ENCODE assay signal across 18 cellular contexts in the genomic region with DNA sequence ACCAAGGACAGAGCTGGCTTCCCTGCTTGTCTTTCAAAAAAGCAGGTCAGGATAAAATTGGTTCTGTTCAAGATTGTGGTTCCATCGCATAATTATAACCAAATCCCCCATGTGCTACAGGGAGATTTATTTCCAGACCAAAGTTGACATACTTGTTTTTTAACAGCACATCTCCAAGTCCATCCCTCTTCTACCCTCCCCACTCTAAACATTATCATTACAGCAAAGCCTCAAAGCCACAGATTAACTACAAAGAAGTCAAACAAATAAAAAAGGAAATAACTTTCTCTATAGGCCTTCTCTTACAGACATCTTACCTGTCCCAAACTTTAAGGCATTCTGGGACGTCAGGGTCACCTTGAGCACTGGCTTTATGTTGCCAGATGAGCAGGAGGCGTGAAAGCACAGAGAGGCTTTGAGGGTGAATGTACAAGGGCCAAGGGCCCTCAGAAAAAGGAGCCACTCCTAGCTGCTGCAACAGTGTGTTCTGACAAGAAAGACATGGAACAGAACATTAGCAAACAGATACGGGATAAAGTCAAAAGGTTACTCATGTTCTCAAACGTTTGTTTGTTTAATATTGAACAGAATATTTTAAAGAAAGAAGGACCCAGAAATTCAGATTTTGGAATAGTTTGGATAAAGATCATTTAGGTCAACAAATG. TPM values are rescaled to one million over a fixed set of nuclear protein-coding genes. Genes with fewer than 3 reads are reported as not detected.
DNase-seq lines count a peak whose midpoint lies in the region; ATAC-seq lines count a peak whose summit lies in the region.
"Had no signal": no experiment of that assay in that cellular context is flagged by ENCODE, and none has a peak within 500 bp of the region (broad histone marks: within the 10 kb centered on the region; RNA-seq: fewer than 3 reads in every experiment).

No MANE protein-coding gene starts in this region.

- peaks cover 41% of the 10 kb centered on the region for H3K4me1 Mint-ChIP-seq in activated T-cell treated with anti-CD3 and anti-CD28 coated beads, Interleukin-2, amount 50 U/mL, for 72 hours (ENCODE audit: low read depth)
- peaks cover 14% of the 10 kb centered on the region for H3K4me1 Mint-ChIP-seq in activated T-cell treated with anti-CD3 and anti-CD28 coated beads, Interleukin-2, amount 50 U/mL, for 4 hours (ENCODE audit: low read depth)
- peaks cover 20 to 35% (median 24%) of the 10 kb centered on the region in 3 donors for H3K4me1 Mint-ChIP-seq in CD8-positive, alpha-beta memory T cell
- H3K4me1 Mint-ChIP-seq in naive thymus-derived CD4-positive, alpha-beta T cell = peaks cover 15 to 42% (median 31%) of the 10 kb centered on the region in 7 donors
- H3K4me1 Mint-ChIP-seq: H9 had no signal

- peaks cover 77% of the 10 kb centered on the region for H3K36me3 ChIP-seq in CD8-positive, alpha-beta memory T cell (ENCODE audit: insufficient read depth, low read length)
- peaks cover 25 to 68% (median 44%) of the 10 kb centered on the region in 3 experiments for H3K36me3 ChIP-seq in naive thymus-derived CD4-positive, alpha-beta T cell (ENCODE audit: control insufficient read depth in 2 of 3, insufficient read depth in 3 of 3, low read length in 3 of 3)
- H3K36me3 ChIP-seq in H7 (replicated peaks; ENCODE audit: control insufficient read depth, insufficient read depth, low read length) = peaks cover 59% of the 10 kb centered on the region

- H3K36me3 Mint-ChIP-seq in activated T-cell treated with anti-CD3 and anti-CD28 coated beads, Interleukin-2, amount 50 U/mL, for 72 hours (ENCODE audit: insufficient read depth in 2 of 2) = peaks cover 27 to 63% of the 10 kb centered on the region in 2 donors
- H3K36me3 Mint-ChIP-seq in activated T-cell treated with anti-CD3 and anti-CD28 coated beads, Interleukin-2, amount 50 U/mL, for 4 hours (ENCODE audit: insufficient read depth) = peaks cover 60% of the 10 kb centered on the region
- peaks cover 4 to 91% (median 30%) of the 10 kb centered on the region in 3 donors for H3K36me3 Mint-ChIP-seq in CD8-positive, alpha-beta memory T cell
- H3K36me3 Mint-ChIP-seq in activated naive CD4-positive, alpha-beta T cell treated with anti-CD3 and anti-CD28 coated beads, Interleukin-2, amount 50 U/mL, for 72 hours = peaks cover 41 to 54% of the 10 kb centered on the region in 2 donors
- H3K36me3 Mint-ChIP-seq in naive thymus-derived CD4-positive, alpha-beta T cell = peaks cover 28 to 72% (median 47%) of the 10 kb centered on the region in 5 donors

- CTCF ChIA-PET in CD8-positive, alpha-beta memory T cell (lab: Charles Lee) = interaction anchor here (2.0 kb wide), 1 partner anchor 13 kb away, joined by 5 read pairs; no protein-coding TSS in a partner anchor
- CTCF ChIA-PET in naive thymus-derived CD4-positive, alpha-beta T cell (lab: Charles Lee) = interaction anchor here (0.7 to 2.0 kb wide), 2 partner anchors 62 kb away, joined by 3 to 15 read pairs; no protein-coding TSS in a partner anchor

- H3K27me3 Mint-ChIP-seq in activated T-cell treated with anti-CD3 and anti-CD28 coated beads, Interleukin-2, amount 50 U/mL, for 72 hours (ENCODE audit: low read depth) = no peaks in the 10 kb centered on the region
- H3K27me3 Mint-ChIP-seq in activated T-cell treated with anti-CD3 and anti-CD28 coated beads, Interleukin-2, amount 50 U/mL, for 4 hours (ENCODE audit: low read depth) = no peaks in the 10 kb centered on the region
- H3K27me3 Mint-ChIP-seq in CD8-positive, alpha-beta memory T cell = no peaks in the 10 kb centered on the region
- H3K27me3 Mint-ChIP-seq in naive thymus-derived CD4-positive, alpha-beta T cell = no peaks in the 10 kb centered on the region
- H3K27me3 Mint-ChIP-seq: T-helper 17 cell had no signal

- peak overlapping the region; percentile 29 for H3K27ac Mint-ChIP-seq in activated T-cell treated with anti-CD3 and anti-CD28 coated beads, Interleukin-2, amount 50 U/mL, for 72 hours
- H3K27ac Mint-ChIP-seq in CD8-positive, alpha-beta memory T cell = peak overlapping the region in 5 of 8 donors; percentile 7 to 64 (median 52)
- peak overlapping the region; percentile 31 to 72 for H3K27ac Mint-ChIP-seq in activated naive CD4-positive, alpha-beta T cell treated with anti-CD3 and anti-CD28 coated beads, Interleukin-2, amount 50 U/mL, for 72 hours
- peak overlapping the region; percentile 38 to 95 (median 75) for H3K27ac Mint-ChIP-seq in naive thymus-derived CD4-positive, alpha-beta T cell

- DNase-seq in activated T-cell treated with anti-CD3 and anti-CD28 coated beads, Interleukin-2, amount 50 U/mL, for 72 hours = no peak
- DNase-seq in activated T-cell treated with anti-CD3 and anti-CD28 coated beads, Interleukin-2, amount 50 U/mL, for 4 hours = no peak
- DNase-seq in CD8-positive, alpha-beta memory T cell = no peak
- DNase-seq in activated naive CD4-positive, alpha-beta T cell treated with anti-CD3 and anti-CD28 coated beads, Interleukin-2, amount 50 U/mL, for 72 hours (ENCODE audit: low spot score in 2 of 2) = no peak
- DNase-seq in naive thymus-derived CD4-positive, alpha-beta T cell = no peak
- DNase-seq in NCI-H748 (lab: John Stamatoyannopoulos, UW; ENCODE audit: unreplicated experiment) (no peak), H7 (no peak)
- DNase-seq: H9; NCI-H1417 treated with DMSO at 0.1 percent for 48 hours; NCI-H748 treated with DMSO at 0.1 percent for 48 hours; stimulated activated CD4-positive, alpha-beta T cell treated with anti-CD3 and anti-CD28 coated beads, Interleukin-1b, Interleukin-23, amount 100 ng/mL, for 48 hours; stimulated activated naive CD8-positive, alpha-beta T cell treated with anti-CD3 and anti-CD28 coated beads, Interleukin-15, Interleukin-2, amounts not matched to agents 100 U/mL and 50 U/mL, for 24 hours; T-helper 17 cell had no signal

- H3K27me3 ChIP-seq in CD8-positive, alpha-beta memory T cell (ENCODE audit: insufficient read depth, low read length, poor library complexity, severe bottlenecking) = no peaks in the 10 kb centered on the region
- no peaks in the 10 kb centered on the region for H3K27me3 ChIP-seq in naive thymus-derived CD4-positive, alpha-beta T cell (ENCODE audit: control insufficient read depth in 2 of 2, insufficient read depth in 2 of 2, low read length in 2 of 2)
- no peaks in the 10 kb centered on the region for H3K27me3 ChIP-seq in H7 (ENCODE audit: control insufficient read depth, insufficient read depth, low read length)
- H3K27me3 ChIP-seq: SJSA1 had no signal

- ATAC-seq in activated T-cell treated with anti-CD3 and anti-CD28 coated beads, Interleukin-2, amount 50 U/mL, for 72 hours (replicated peaks in 1 of 2) = no peak
- no peak for ATAC-seq in activated T-cell treated with anti-CD3 and anti-CD28 coated beads, Interleukin-2, amount 50 U/mL, for 4 hours
- ATAC-seq in activated naive CD4-positive, alpha-beta T cell treated with anti-CD3 and anti-CD28 coated beads, Interleukin-2, amount 50 U/mL, for 72 hours = no peak
- no peak for ATAC-seq in naive thymus-derived CD4-positive, alpha-beta T cell
- ATAC-seq in GM18519 (IDR thresholded peaks at IDR 0.05; ENCODE audit: low FRiP score, unreplicated experiment) = no peak

- H3K27ac ChIP-seq in CD8-positive, alpha-beta memory T cell (ENCODE audit: low read depth, low read length) = no peak overlapping the region
- no peak overlapping the region for H3K27ac ChIP-seq in naive thymus-derived CD4-positive, alpha-beta T cell (ENCODE audit: low read depth, low read length)
- H3K27ac ChIP-seq: C4-2B, parathyroid adenoma, WERI-Rb-1 had no signal

- no peaks in the 10 kb centered on the region for H3K9me3 Mint-ChIP-seq in activated T-cell treated with anti-CD3 and anti-CD28 coated beads, Interleukin-2, amount 50 U/mL, for 72 hours
- no peaks in the 10 kb centered on the region for H3K9me3 Mint-ChIP-seq in activated T-cell treated with anti-CD3 and anti-CD28 coated beads, Interleukin-2, amount 50 U/mL, for 4 hours
- no peaks in the 10 kb centered on the region for H3K9me3 Mint-ChIP-seq in CD8-positive, alpha-beta memory T cell
- H3K9me3 Mint-ChIP-seq in activated naive CD4-positive, alpha-beta T cell treated with anti-CD3 and anti-CD28 coated beads, Interleukin-2, amount 50 U/mL, for 72 hours = no peaks in the 10 kb centered on the region
- peaks cover 0 to 3% (median 0%) of the 10 kb centered on the region in 11 donors for H3K9me3 Mint-ChIP-seq in naive thymus-derived CD4-positive, alpha-beta T cell
- H3K9me3 Mint-ChIP-seq: H9 had no signal

- POLR2A ChIA-PET in CD8-positive, alpha-beta memory T cell (lab: Charles Lee) = no interaction called here
- POLR2A ChIA-PET in naive thymus-derived CD4-positive, alpha-beta T cell (lab: Charles Lee) = interaction anchor here (0.8 to 1.6 kb wide), 5 partner anchors 9 to 105 kb away, joined by 3 to 5 read pairs (median 4); no protein-coding TSS in a partner anchor

- peaks cover 18% of the 10 kb centered on the region for H3K4me1 ChIP-seq in CD8-positive, alpha-beta memory T cell (ENCODE audit: insufficient read depth, low read length)
- peaks cover 0 to 19% of the 10 kb centered on the region in 2 donors for H3K4me1 ChIP-seq in naive thymus-derived CD4-positive, alpha-beta T cell (ENCODE audit: control insufficient read depth in 2 of 2, insufficient read depth in 2 of 2, low read length in 2 of 2)
- H3K4me1 ChIP-seq: parathyroid adenoma, SJSA1 had no signal

- no peak overlapping the region for H3K4me3 Mint-ChIP-seq in activated T-cell treated with anti-CD3 and anti-CD28 coated beads, Interleukin-2, amount 50 U/mL, for 72 hours
- H3K4me3 Mint-ChIP-seq in activated T-cell treated with anti-CD3 and anti-CD28 coated beads, Interleukin-2, amount 50 U/mL, for 4 hours = no peak overlapping the region
- no peak overlapping the region for H3K4me3 Mint-ChIP-seq in CD8-positive, alpha-beta memory T cell
- H3K4me3 Mint-ChIP-seq in naive thymus-derived CD4-positive, alpha-beta T cell = peak overlapping the region in 3 of 10 donors; percentile 16 to 57 (median 26)
- H3K4me3 Mint-ChIP-seq: H9, T-helper 17 cell had no signal

- H3K9me3 ChIP-seq in CD8-positive, alpha-beta memory T cell (ENCODE audit: low read length) = no peaks in the 10 kb centered on the region
- no peaks in the 10 kb centered on the region for H3K9me3 ChIP-seq in naive thymus-derived CD4-positive, alpha-beta T cell (ENCODE audit: control insufficient read depth in 2 of 3, low read length in 3 of 3)
- H3K9me3 ChIP-seq: SJSA1 had no signal

- intact Hi-C loops in naive thymus-derived CD4-positive, alpha-beta T cell (cut with micrococcal nuclease) = loop anchor here (1.0 to 5.0 kb wide), 3 partner anchors 33 to 474 kb away; a partner anchor contains a TSS

- no peak overlapping the region for H3K4me3 ChIP-seq in CD8-positive, alpha-beta memory T cell (ENCODE audit: low read length)
- no peak overlapping the region for H3K4me3 ChIP-seq in naive thymus-derived CD4-positive, alpha-beta T cell (ENCODE audit: low read length)
- no peak overlapping the region for H3K4me3 ChIP-seq in H7 (ENCODE audit: insufficient read depth, low read depth, low read length)
- H3K4me3 ChIP-seq: SJSA1 had no signal

RNA-seq across cellular contexts. Expression of a gene that starts 31.2 kb away (rescaled TPM):
- 100 to 1,000 TPM; 208 to 215 TPM for total RNA-seq in activated T-cell treated with anti-CD3 and anti-CD28 coated beads, Interleukin-2, amount 50 U/mL, for 72 hours
- 100 to 1,000 TPM; 102 to 123 (median 108) TPM for total RNA-seq in activated T-cell treated with anti-CD3 and anti-CD28 coated beads, Interleukin-2, amount 50 U/mL, for 4 hours
- 100 to 1,000 TPM; 110 to 112 TPM for total RNA-seq in CD8-positive, alpha-beta memory T cell
- polyA plus RNA-seq in CD8-positive, alpha-beta memory T cell = 27.4 TPM
- 100 to 1,000 TPM; 156 to 199 TPM for total RNA-seq in activated naive CD4-positive, alpha-beta T cell treated with anti-CD3 and anti-CD28 coated beads, Interleukin-2, amount 50 U/mL, for 72 hours
- total RNA-seq in naive thymus-derived CD4-positive, alpha-beta T cell = 100 to 1,000 TPM; 120 to 174 (median 159) TPM
- polyA plus RNA-seq in naive thymus-derived CD4-positive, alpha-beta T cell = 10 to 100 TPM; 18.9 to 27.3 TPM
- total RNA-seq in H7 (2014; rRNA removed; shearing (Covaris generic)) = 87.7 and 130 TPM in 2 replicates
